In genomic region chr1:17586172-17586963, GRCh38 we compare ENCODE assay signal across 11 cellular contexts. TPM values are rescaled to one million over a fixed set of nuclear protein-coding genes. Genes with fewer than 3 reads are reported as not detected.
DNase-seq lines count a peak whose midpoint lies in the region; FAIRE-seq and TF ChIP-seq lines count a peak whose summit lies in the region.
"Had no signal": no experiment of that assay in that cellular context is flagged by ENCODE, and none has a peak within 500 bp of the region (broad histone marks: within the 10 kb centered on the region; RNA-seq: fewer than 3 reads in every experiment).

No MANE protein-coding gene starts in this region.

- no peak for TF ChIP-seq EP300 in suprapubic skin (IDR thresholded peaks at IDR 0.05)

- peaks cover 14% of the 10 kb centered on the region for H3K36me3 ChIP-seq in adipocyte (ENCODE audit: control insufficient read depth, insufficient read depth, low read length, severe bottlenecking)
- peaks cover 13% of the 10 kb centered on the region for H3K36me3 ChIP-seq in suprapubic skin

- peak overlapping the region; percentile 56 for H3K27ac ChIP-seq in suprapubic skin

- TF ChIP-seq POLR2A in suprapubic skin (IDR thresholded peaks at IDR 0.05): no peak

- intact Hi-C loops in head of caudate nucleus (cut with DNase I): no loop called here

- TF ChIP-seq CTCF in suprapubic skin (IDR thresholded peaks at IDR 0.05): no peak

- H3K4me3 ChIP-seq in adipocyte (ENCODE audit: low read length) (no peak overlapping the region), suprapubic skin (no peak overlapping the region)

- H3K27me3 ChIP-seq in adipocyte (replicated peaks; ENCODE audit: control insufficient read depth, insufficient read depth, low read length) (no peaks in the 10 kb centered on the region), suprapubic skin (no peaks in the 10 kb centered on the region)

- H3K9me3 ChIP-seq in adipocyte (ENCODE audit: control insufficient read depth, low read length) (no peaks in the 10 kb centered on the region), suprapubic skin (no peaks in the 10 kb centered on the region)

- peak; percentile 68 for DNase-seq in HS-27A (ENCODE audit: low read depth)
- peak; percentile 93 for DNase-seq in adipocyte (ENCODE audit: low read depth)
- peak; percentile 72 for DNase-seq in iPS-NIHi7 (ENCODE audit: extremely low spot score)
- no peak for DNase-seq in suprapubic skin (ENCODE audit: low spot score in 2 of 2)
- DNase-seq in GM19239 (ENCODE audit: insufficient read length, low spot score): no peak
- no peak for DNase-seq in NCI-H187 treated with DMSO at 0.1 percent for 48 hours (lab: John Stamatoyannopoulos, UW)
- DNase-seq in NCI-H146 (lab: John Stamatoyannopoulos, UW): no peak
- no peak for DNase-seq in head of caudate nucleus
- DNase-seq: activated CD4-positive, alpha-beta memory T cell treated with anti-CD3 and anti-CD28 coated beads for 36 hours; left cardiac atrium; NCI-H1436 treated with DMSO at 0.1 percent for 48 hours had no signal

- no peak for FAIRE-seq in GM19239 (lab: Jason Lieb, UNC)

- 72% methylated on average over 10 of the region's 10 CpGs for WGBS in suprapubic skin

- peak overlapping the region; percentile 40 for H3K9ac ChIP-seq in adipocyte (ENCODE audit: low read length)

- H3K4me1 ChIP-seq in adipocyte (ENCODE audit: control insufficient read depth, insufficient read depth, low read length) (peaks cover 35% of the 10 kb centered on the region), suprapubic skin (peaks cover 56% of the 10 kb centered on the region)

RNA-seq across cellular contexts. Expression of gene ARHGEF10L, which starts 46.9 kb away (rescaled TPM):
- total RNA-seq in suprapubic skin: 100 to 1,000 TPM in 1 of 4 donors, 10 to 100 TPM in 3; 65.0 to 136 (median 94.1) TPM
- total RNA-seq: activated CD4-positive, alpha-beta memory T cell treated with anti-CD3 and anti-CD28 coated beads for 36 hours had no signal

Comparison
In these comparisons a context has a peak if more than half of its experiments do, and no peak if none do; other contexts are left out.
1. DNase-seq: peak in HS-27A (single experiment), adipocyte (single experiment) and iPS-NIHi7 (single experiment); none in suprapubic skin (0 of 2), GM19239 (single experiment), NCI-H187 treated with DMSO at 0.1 percent for 48 hours (single experiment), NCI-H146 (single experiment) and head of caudate nucleus (0 of 42).